ENCODE assay signal across 25 cellular contexts in the genomic region with DNA sequence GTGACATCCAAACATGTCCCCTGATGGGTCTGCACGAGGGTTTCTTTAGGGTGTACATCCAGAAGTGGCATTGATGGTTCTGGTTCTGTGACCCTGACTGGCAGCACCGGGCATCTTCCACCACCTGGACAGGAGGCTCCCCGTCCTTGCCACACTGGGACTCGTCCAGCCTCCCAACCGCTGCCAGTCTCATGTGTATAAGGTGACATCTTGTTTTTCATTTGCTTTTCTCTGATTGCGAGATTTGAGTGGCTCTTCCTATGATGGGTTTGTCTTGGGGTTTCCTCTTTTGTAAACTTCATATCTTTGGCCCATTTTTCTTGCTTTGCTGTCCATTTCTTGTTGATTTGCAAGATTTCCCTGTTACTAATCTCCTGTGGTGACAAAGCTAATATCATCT. TPM values are rescaled to one million over a fixed set of nuclear protein-coding genes. Genes with fewer than 3 reads are reported as not detected.
A peak's percentile ranks its signal among the peaks of the same experiment; 100 is the strongest.
DNase-seq lines count a peak whose midpoint lies in the region; ATAC-seq and TF ChIP-seq lines count a peak whose summit lies in the region.
"Had no signal": no experiment of that assay in that cellular context is flagged by ENCODE, and none has a peak within 500 bp of the region (broad histone marks: within the 10 kb centered on the region; RNA-seq: fewer than 3 reads in every experiment).

No MANE protein-coding gene starts in this region.

- DNase-seq in activated CD4-positive, alpha-beta T cell treated with anti-CD3 and anti-CD28 coated beads for 36 hours: no peak
- no peak for DNase-seq in activated CD4-positive, alpha-beta T cell treated with anti-CD3 and anti-CD28 coated beads, Interleukin-2, amount 10 ng/mL, durations not matched to agents 24 days and 14 days
- DNase-seq in Panc1 (ENCODE audit: low read depth, low spot score) (no peak), ecto neural progenitor cell (ENCODE audit: low spot score) (no peak), HuH-7 (ENCODE audit: low spot score) (no peak), NCI-H345 treated with DMSO at 0.1 percent for 48 hours (lab: John Stamatoyannopoulos, UW; ENCODE audit: unreplicated experiment) (no peak)
- DNase-seq in activated naive CD8-positive, alpha-beta T cell treated with anti-CD3 and anti-CD28 coated beads for 36 hours: no peak
- DNase-seq in naive thymus-derived CD8-positive, alpha-beta T cell: no peak
- DNase-seq: activated CD4-positive, alpha-beta T cell treated with anti-CD3 and anti-CD28 coated beads for 48 hours; AML-193; effector CD8-positive, alpha-beta T cell; foreskin keratinocyte; heart right ventricle; left colon; mesendoderm; NCI-H1092; NCI-H187; NCI-H69; SJCRH30; small intestine; stimulated activated CD4-positive, alpha-beta T cell treated with anti-CD3 and anti-CD28 coated beads, Interleukin-1b, Interleukin-23, amount 100 ng/mL, for 48 hours had no signal

- peak overlapping the region; percentile 44 for H3K27ac Mint-ChIP-seq in activated CD4-positive, alpha-beta T cell treated with anti-CD3 and anti-CD28 coated beads for 36 hours
- no peak overlapping the region for H3K27ac Mint-ChIP-seq in activated CD4-positive, alpha-beta T cell treated with anti-CD3 and anti-CD28 coated beads, Interleukin-2, amount 10 ng/mL, durations not matched to agents 24 days and 14 days
- H3K27ac Mint-ChIP-seq in activated naive CD8-positive, alpha-beta T cell treated with anti-CD3 and anti-CD28 coated beads for 36 hours: peak overlapping the region; percentile 21
- peak overlapping the region; percentile 47 to 99 (median 93) for H3K27ac Mint-ChIP-seq in naive thymus-derived CD8-positive, alpha-beta T cell

- H3K36me3 ChIP-seq in Panc1 (ENCODE audit: control insufficient read depth, insufficient read depth, low read length): peaks cover 3% of the 10 kb centered on the region

- no peak overlapping the region for H3K4me3 ChIP-seq in Panc1 (ENCODE audit: low read depth in 2 of 2, low read length in 2 of 2)
- H3K4me3 ChIP-seq: HAP-1, heart right ventricle, SJCRH30, suprapubic skin had no signal

- peaks cover 52% of the 10 kb centered on the region for H3K4me1 Mint-ChIP-seq in activated CD4-positive, alpha-beta T cell treated with anti-CD3 and anti-CD28 coated beads for 36 hours
- H3K4me1 Mint-ChIP-seq in activated CD4-positive, alpha-beta T cell treated with anti-CD3 and anti-CD28 coated beads, Interleukin-2, amount 10 ng/mL, durations not matched to agents 24 days and 14 days: peaks cover 44% of the 10 kb centered on the region
- peaks cover 51% of the 10 kb centered on the region for H3K4me1 Mint-ChIP-seq in activated naive CD8-positive, alpha-beta T cell treated with anti-CD3 and anti-CD28 coated beads for 36 hours
- peaks cover 26 to 66% (median 60%) of the 10 kb centered on the region in 4 donors for H3K4me1 Mint-ChIP-seq in naive thymus-derived CD8-positive, alpha-beta T cell

- H3K27me3 ChIP-seq in Panc1 (ENCODE audit: control insufficient read depth, insufficient read depth, low read length): no peaks in the 10 kb centered on the region
- H3K27me3 ChIP-seq: foreskin keratinocyte, heart right ventricle, SJCRH30, suprapubic skin had no signal

- no peaks in the 10 kb centered on the region for H3K27me3 Mint-ChIP-seq in activated CD4-positive, alpha-beta T cell treated with anti-CD3 and anti-CD28 coated beads for 36 hours
- no peaks in the 10 kb centered on the region for H3K27me3 Mint-ChIP-seq in activated CD4-positive, alpha-beta T cell treated with anti-CD3 and anti-CD28 coated beads, Interleukin-2, amount 10 ng/mL, durations not matched to agents 24 days and 14 days
- H3K27me3 Mint-ChIP-seq in activated naive CD8-positive, alpha-beta T cell treated with anti-CD3 and anti-CD28 coated beads for 36 hours: no peaks in the 10 kb centered on the region
- no peaks in the 10 kb centered on the region for H3K27me3 Mint-ChIP-seq in naive thymus-derived CD8-positive, alpha-beta T cell

- peaks cover 18% of the 10 kb centered on the region for H3K36me3 Mint-ChIP-seq in activated CD4-positive, alpha-beta T cell treated with anti-CD3 and anti-CD28 coated beads for 36 hours (ENCODE audit: low read depth)
- peaks cover 44% of the 10 kb centered on the region for H3K36me3 Mint-ChIP-seq in activated CD4-positive, alpha-beta T cell treated with anti-CD3 and anti-CD28 coated beads, Interleukin-2, amount 10 ng/mL, durations not matched to agents 24 days and 14 days (ENCODE audit: low read depth)
- H3K36me3 Mint-ChIP-seq in activated naive CD8-positive, alpha-beta T cell treated with anti-CD3 and anti-CD28 coated beads for 36 hours: peaks cover 33% of the 10 kb centered on the region
- H3K36me3 Mint-ChIP-seq in naive thymus-derived CD8-positive, alpha-beta T cell: peaks cover 0 to 25% (median 0%) of the 10 kb centered on the region in 3 donors

- intact Hi-C loops in activated CD4-positive, alpha-beta T cell treated with anti-CD3 and anti-CD28 coated beads for 36 hours (cut with DNase I, micrococcal nuclease): no loop called here
- intact Hi-C loops in activated CD4-positive, alpha-beta T cell treated with anti-CD3 and anti-CD28 coated beads, Interleukin-2, amount 10 ng/mL, durations not matched to agents 24 days and 14 days (cut with micrococcal nuclease): loop anchor here (2.0 kb wide), 1 partner anchor 14 kb away; no protein-coding TSS in a partner anchor
- intact Hi-C loops in Panc1 (cut with micrococcal nuclease; ENCODE audit: unreplicated experiment): no loop called here

- H3K27ac ChIP-seq in Panc1 (ENCODE audit: low read length): no peak overlapping the region
- H3K27ac ChIP-seq: foreskin keratinocyte, heart right ventricle, HL-60, SJCRH30, suprapubic skin had no signal

- no peaks in the 10 kb centered on the region for H3K4me1 ChIP-seq in Panc1 (ENCODE audit: control insufficient read depth, insufficient read depth, low read length)
- H3K4me1 ChIP-seq: foreskin keratinocyte, HAP-1, SJCRH30, suprapubic skin had no signal

- H3K4me3 Mint-ChIP-seq in activated CD4-positive, alpha-beta T cell treated with anti-CD3 and anti-CD28 coated beads for 36 hours: no peak overlapping the region
- H3K4me3 Mint-ChIP-seq in activated CD4-positive, alpha-beta T cell treated with anti-CD3 and anti-CD28 coated beads, Interleukin-2, amount 10 ng/mL, durations not matched to agents 24 days and 14 days: no peak overlapping the region
- no peak overlapping the region for H3K4me3 Mint-ChIP-seq in activated naive CD8-positive, alpha-beta T cell treated with anti-CD3 and anti-CD28 coated beads for 36 hours
- H3K4me3 Mint-ChIP-seq in naive thymus-derived CD8-positive, alpha-beta T cell: peak overlapping the region in 9 of 10 donors; percentile 13 to 76 (median 61)

- BruUV-seq in Panc1 (replicated peaks; lab: Mats Ljungman, UMichigan): TSS peak; percentile 59

- POLR2A ChIA-PET in activated CD4-positive, alpha-beta T cell treated with anti-CD3 and anti-CD28 coated beads for 36 hours (lab: Charles Lee): interaction anchor here (2.3 kb wide), 1 partner anchor 8 kb away, joined by 13 read pairs; no protein-coding TSS in a partner anchor
- POLR2A ChIA-PET in Panc1 (lab: Charles Lee): no interaction called here
- POLR2A ChIA-PET in naive thymus-derived CD8-positive, alpha-beta T cell (lab: Charles Lee): interaction anchor here (0.8 to 18.5 kb wide), 10 partner anchors 11 to 283 kb away, joined by 3 to 1071 read pairs (median 6); a partner anchor contains a TSS

- no peak for TF ChIP-seq CTCF in Panc1 (IDR thresholded peaks at IDR 0.05)

- H3K9me3 Mint-ChIP-seq in activated CD4-positive, alpha-beta T cell treated with anti-CD3 and anti-CD28 coated beads for 36 hours (ENCODE audit: low read depth): no peaks in the 10 kb centered on the region
- H3K9me3 Mint-ChIP-seq in activated CD4-positive, alpha-beta T cell treated with anti-CD3 and anti-CD28 coated beads, Interleukin-2, amount 10 ng/mL, durations not matched to agents 24 days and 14 days: no peaks in the 10 kb centered on the region
- no peaks in the 10 kb centered on the region for H3K9me3 Mint-ChIP-seq in activated naive CD8-positive, alpha-beta T cell treated with anti-CD3 and anti-CD28 coated beads for 36 hours
- H3K9me3 Mint-ChIP-seq in naive thymus-derived CD8-positive, alpha-beta T cell: no peaks in the 10 kb centered on the region

- CTCF ChIA-PET in activated CD4-positive, alpha-beta T cell treated with anti-CD3 and anti-CD28 coated beads for 36 hours (lab: Charles Lee): interaction anchor here (0.7 to 3.1 kb wide), 10 partner anchors 8 to 303 kb away, joined by 3 to 23 read pairs (median 6); a partner anchor contains a TSS
- CTCF ChIA-PET in Panc1 (lab: Charles Lee): no interaction called here

- ATAC-seq in activated CD4-positive, alpha-beta T cell treated with anti-CD3 and anti-CD28 coated beads for 36 hours: no peak
- ATAC-seq in Panc1: no peak
- no peak for ATAC-seq in naive thymus-derived CD8-positive, alpha-beta T cell
- ATAC-seq: esophagus mucosa, foreskin keratinocyte, heart right ventricle, left colon had no signal

- in situ Hi-C loops in Panc1 (cut with HindIII; ENCODE audit: low pct_unique_long_range_greater_than_20kb, low sequenced_read_pairs): no loop called here

- H3K9me3 ChIP-seq in Panc1 (ENCODE audit: control insufficient read depth, insufficient read depth, low read depth, low read length): no peaks in the 10 kb centered on the region
- H3K9me3 ChIP-seq: HAP-1, heart right ventricle, SJCRH30, suprapubic skin had no signal

RNA-seq across cellular contexts. Expression of a gene that starts 9.2 kb away (rescaled TPM):
- total RNA-seq in activated CD4-positive, alpha-beta T cell treated with anti-CD3 and anti-CD28 coated beads for 36 hours: 100 to 1,000 TPM; 119 to 127 TPM
- 202 and 204 TPM in 2 replicates for total RNA-seq in activated CD4-positive, alpha-beta T cell treated with anti-CD3 and anti-CD28 coated beads, Interleukin-2, amount 10 ng/mL, durations not matched to agents 24 days and 14 days
- total RNA-seq in Panc1 (2021; ENCODE audit: unreplicated experiment): 15.3 TPM
- 27.5 TPM for polyA plus RNA-seq in Panc1 (2012; ENCODE audit: insufficient read length)
- 100 to 1,000 TPM; 173 to 179 TPM for total RNA-seq in activated naive CD8-positive, alpha-beta T cell treated with anti-CD3 and anti-CD28 coated beads for 36 hours
- 100 to 1,000 TPM; 936 to 980 TPM for total RNA-seq in naive thymus-derived CD8-positive, alpha-beta T cell
- polyA plus RNA-seq in naive thymus-derived CD8-positive, alpha-beta T cell: 100 to 1,000 TPM; 390 to 700 (median 632) TPM

RNA-seq across cellular contexts. Expression of a gene that starts 32.5 kb away (rescaled TPM):
- total RNA-seq in activated CD4-positive, alpha-beta T cell treated with anti-CD3 and anti-CD28 coated beads for 36 hours: 10 to 100 TPM; 51.0 to 53.6 TPM
- total RNA-seq in activated CD4-positive, alpha-beta T cell treated with anti-CD3 and anti-CD28 coated beads, Interleukin-2, amount 10 ng/mL, durations not matched to agents 24 days and 14 days: 50.4 and 54.6 TPM in 2 replicates
- total RNA-seq in Panc1 (2021; ENCODE audit: unreplicated experiment): 26.0 TPM
- 23.7 TPM for polyA plus RNA-seq in Panc1 (2012; ENCODE audit: insufficient read length)
- total RNA-seq in activated naive CD8-positive, alpha-beta T cell treated with anti-CD3 and anti-CD28 coated beads for 36 hours: 10 to 100 TPM; 39.1 to 40.9 TPM
- total RNA-seq in naive thymus-derived CD8-positive, alpha-beta T cell: 10 to 100 TPM; 57.0 to 57.1 TPM
- polyA plus RNA-seq in naive thymus-derived CD8-positive, alpha-beta T cell: 10 to 100 TPM; 17.8 to 24.5 (median 23.6) TPM

Comparison
In these comparisons a context has a peak if more than half of its experiments do, and no peak if none do; other contexts are left out.
1. H3K4me3 Mint-ChIP-seq: peak in naive thymus-derived CD8-positive, alpha-beta T cell (9 of 10); none in activated CD4-positive, alpha-beta T cell treated with anti-CD3 and anti-CD28 coated beads for 36 hours (single experiment), activated CD4-positive, alpha-beta T cell treated with anti-CD3 and anti-CD28 coated beads, Interleukin-2, amount 10 ng/mL, durations not matched to agents 24 days and 14 days (single experiment) and activated naive CD8-positive, alpha-beta T cell treated with anti-CD3 and anti-CD28 coated beads for 36 hours (single experiment).